ENCODE assay signal across 20 cellular contexts in genomic region chr1:221429262-221429661, GRCh38.
DNase-seq lines count a peak whose midpoint lies in the region; ATAC-seq, FAIRE-seq and TF ChIP-seq lines count a peak whose summit lies in the region.
"Had no signal": no experiment of that assay in that cellular context is flagged by ENCODE, and none has a peak within 500 bp of the region (broad histone marks: within the 10 kb centered on the region; RNA-seq: fewer than 3 reads in every experiment).

No MANE protein-coding gene starts in this region.

- H3K4me3 ChIP-seq in A549 (no peak overlapping the region), HCT116 (replicated peaks in 1 of 2; ENCODE audit: low read depth in 1 of 2, low read length in 2 of 2) (no peak overlapping the region), fibroblast of mammary gland (ENCODE audit: control insufficient read depth, low read depth, low read length) (no peak overlapping the region)
- H3K4me3 ChIP-seq: gastrocnemius medialis, mucosa of descending colon, vagina had no signal

- H3K9me3 ChIP-seq in A549 (0 out of 3 replicates have a peak, but pooled peaks cover 2% of the 10 kb centered on the region), HCT116 (ENCODE audit: control insufficient read depth in 1 of 2, insufficient read depth in 1 of 2, low read depth in 1 of 2, low read length in 2 of 2) (no peaks in the 10 kb centered on the region)
- H3K9me3 ChIP-seq: gastrocnemius medialis, vagina had no signal

- FAIRE-seq in A549 (lab: Jason Lieb, UNC): no peak
- FAIRE-seq in H54 (lab: Jason Lieb, UNC): no peak
- FAIRE-seq: GM12891 had no signal

- POLR2A ChIA-PET in A549 (lab: Yijun Ruan, JAX) (no interaction called here), HCT116 (lab: Charles Lee) (no interaction called here)

- ATAC-seq in A549: no peak
- ATAC-seq in HCT116: no peak
- no peak for ATAC-seq in HG02623 (IDR thresholded peaks at IDR 0.05; ENCODE audit: unreplicated experiment)
- ATAC-seq: gastrocnemius medialis, left lobe of liver, mucosa of descending colon had no signal

- TF ChIP-seq CTCF in A549 (IDR thresholded peaks at IDR 0.05): no peak
- TF ChIP-seq CTCF in HCT116 (IDR thresholded peaks at IDR 0.05 in 2 of 3, conservative IDR thresholded peaks at IDR 0.05 in 1 of 3; ENCODE audit: borderline replicate concordance in 1 of 3, insufficient read depth in 1 of 3, low read depth in 2 of 3, low read length in 2 of 3): no peak
- TF ChIP-seq CTCF in fibroblast of mammary gland (conservative IDR thresholded peaks at IDR 0.05; ENCODE audit: control insufficient read depth, insufficient read depth, low read depth, low read length): no peak

- H3K9ac ChIP-seq in HCT116 (ENCODE audit: low read length): no peak overlapping the region

- H3K9me2 ChIP-seq in HCT116 (ENCODE audit: insufficient read depth): no peaks in the 10 kb centered on the region

- H3K79me2 ChIP-seq in HCT116 (ENCODE audit: insufficient read depth, low read length): no peaks in the 10 kb centered on the region

- no peak for TF ChIP-seq RAD21 in A549 (conservative IDR thresholded peaks at IDR 0.05 in 1 of 2, IDR thresholded peaks at IDR 0.05 in 1 of 2)
- no peak for TF ChIP-seq RAD21 in HCT116 (IDR thresholded peaks at IDR 0.05; ENCODE audit: low read depth)

- RAD21 ChIA-PET in HCT116 (lab: Charles Lee; ENCODE audit: low non-redundant PET in 1 of 2, low total read pairs in 2 of 2, uncharacterized antibody in 2 of 2, unreplicated experiment in 2 of 2): no interaction called here

- BruUV-seq in HCT116 (replicated peaks; lab: Mats Ljungman, UMichigan): no TSS peak

- intact Hi-C loops in HCT116 (cut with micrococcal nuclease): no loop called here

- H3K27me3 ChIP-seq in HCT116 (ENCODE audit: insufficient read depth, low read length): no peaks in the 10 kb centered on the region
- H3K27me3 ChIP-seq: gastrocnemius medialis, vagina had no signal

- H4K20me1 ChIP-seq in HCT116 (ENCODE audit: insufficient read depth): no peaks in the 10 kb centered on the region

- no peak for DNase-seq in A549 (ENCODE audit: low read depth in 1 of 2, low spot score in 1 of 2)
- DNase-seq in HCT116 (ENCODE audit: low read depth, low spot score): no peak
- peak; percentile 5 for DNase-seq in RKO (ENCODE audit: low spot score)
- peak; percentile 80 for DNase-seq in fibroblast of mammary gland (ENCODE audit: low read depth)
- DNase-seq in NCI-H2107 (lab: John Stamatoyannopoulos, UW): no peak
- no peak for DNase-seq in H54 (ENCODE audit: insufficient read length, low spot score)
- no peak for DNase-seq in NCI-H2081 treated with DMSO at 0.1 percent for 48 hours (lab: John Stamatoyannopoulos, UW)
- DNase-seq: activated CD8-positive, alpha-beta memory T cell treated with anti-CD3 and anti-CD28 coated beads for 24 hours; activated naive CD8-positive, alpha-beta T cell treated with anti-CD3 and anti-CD28 coated beads, Interleukin-2, amount 10 ng/mL, durations not matched to agents 7 days and 5 days; central memory CD4-positive, alpha-beta T cell; effector memory CD4-positive, alpha-beta T cell; gastrocnemius medialis; GDM1; mucosa of descending colon; NCI-H1105; NCI-H774 had no signal

- CTCF ChIA-PET in A549 (lab: Yijun Ruan, JAX) (interaction anchor here (1.7 to 4.3 kb wide), 2 partner anchors 555 to 619 kb away, joined by 4 to 18 read pairs; no protein-coding TSS in a partner anchor), HCT116 (lab: Charles Lee) (no interaction called here)

- no peaks in the 10 kb centered on the region for H3K36me3 ChIP-seq in HCT116 (ENCODE audit: control insufficient read depth in 1 of 2, insufficient read depth in 2 of 2, low read length in 2 of 2)
- H3K36me3 ChIP-seq: gastrocnemius medialis, vagina had no signal

- H3K27ac ChIP-seq in A549: no peak overlapping the region
- no peak overlapping the region for H3K27ac ChIP-seq in HCT116 (ENCODE audit: low read depth, low read length)
- H3K27ac ChIP-seq: gastrocnemius medialis, vagina had no signal

- TF ChIP-seq EP300 in A549 (IDR thresholded peaks at IDR 0.05): no peak

- TF ChIP-seq POLR2A in A549 (IDR thresholded peaks at IDR 0.05; ENCODE audit: low read length) (no peak), HCT116 (IDR thresholded peaks at IDR 0.05; ENCODE audit: borderline replicate concordance, extremely low read depth, insufficient read depth, insufficient read length) (no peak), H54 (IDR thresholded peaks at IDR 0.05; ENCODE audit: low read depth, low read length) (no peak)

- WGBS in A549 (ENCODE audit: missing lambda C conversion rate): 7% methylated on average over 1 of the region's 1 CpG

- H2AFZ ChIP-seq in HCT116 (ENCODE audit: low read depth, low read length, poor library complexity, severe bottlenecking): no peak overlapping the region

- H3K4me2 ChIP-seq in A549 (no peak overlapping the region), HCT116 (ENCODE audit: low read length) (no peak overlapping the region)

- H3K4me1 ChIP-seq in A549 (peaks cover 3% of the 10 kb centered on the region; the same call in 1 of the 3 replicates), HCT116 (ENCODE audit: control insufficient read depth in 1 of 2, insufficient read depth in 2 of 2, low read length in 2 of 2) (no peaks in the 10 kb centered on the region)
- H3K4me1 ChIP-seq: gastrocnemius medialis, vagina had no signal

TF ChIP-seq in A549, 52 proteins besides CTCF, POLR2A, EP300 and RAD21 (continues in another document):
- TF ChIP-seq, protein P1, sequence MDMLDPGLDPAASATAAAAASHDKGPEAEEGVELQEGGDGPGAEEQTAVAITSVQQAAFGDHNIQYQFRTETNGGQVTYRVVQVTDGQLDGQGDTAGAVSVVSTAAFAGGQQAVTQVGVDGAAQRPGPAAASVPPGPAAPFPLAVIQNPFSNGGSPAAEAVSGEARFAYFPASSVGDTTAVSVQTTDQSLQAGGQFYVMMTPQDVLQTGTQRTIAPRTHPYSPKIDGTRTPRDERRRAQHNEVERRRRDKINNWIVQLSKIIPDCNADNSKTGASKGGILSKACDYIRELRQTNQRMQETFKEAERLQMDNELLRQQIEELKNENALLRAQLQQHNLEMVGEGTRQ (IDR thresholded peaks at IDR 0.05): no peak
- TF ChIP-seq, protein P2, sequence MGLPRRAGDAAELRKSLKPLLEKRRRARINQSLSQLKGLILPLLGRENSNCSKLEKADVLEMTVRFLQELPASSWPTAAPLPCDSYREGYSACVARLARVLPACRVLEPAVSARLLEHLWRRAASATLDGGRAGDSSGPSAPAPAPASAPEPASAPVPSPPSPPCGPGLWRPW (IDR thresholded peaks at IDR 0.05): peak; percentile 71

TF ChIP-seq in HCT116, 20 proteins besides CTCF, POLR2A, EP300 and RAD21:
- TF ChIP-seq FOSL1 (IDR thresholded peaks at IDR 0.05; ENCODE audit: low read depth): 0 out of 2 replicates have a peak, but pooled peaks have one; percentile 14
- TF ChIP-seq CEBPB (IDR thresholded peaks at IDR 0.05; ENCODE audit: low read depth): peak; percentile 58
- 0 out of 2 replicates have a peak, but pooled peaks have one; percentile 39 for TF ChIP-seq CBX3 (IDR thresholded peaks at IDR 0.05; ENCODE audit: low read depth)
- no peak for TF ChIP-seq EGR1 (IDR thresholded peaks at IDR 0.05; ENCODE audit: low read depth)
- TF ChIP-seq SP1 (IDR thresholded peaks at IDR 0.05; ENCODE audit: low read depth): no peak
- no peak for TF ChIP-seq TCF7L2 (IDR thresholded peaks at IDR 0.05; ENCODE audit: borderline replicate concordance, extremely low read depth, insufficient read depth, insufficient read length)
TF ChIP-seq in HCT116: peak in this region for 3.

Comparison
In these comparisons a context has a peak if more than half of its experiments do, and no peak if none do; other contexts are left out.
1. DNase-seq: peak in RKO (single experiment) and fibroblast of mammary gland (single experiment); none in A549 (0 of 2), HCT116 (single experiment), NCI-H2107 (single experiment), H54 (single experiment) and NCI-H2081 treated with DMSO at 0.1 percent for 48 hours (single experiment).
2. Of the 6 proteins assayed by ChIP-seq in both A549 and HCT116: peak only in A549: none; only in HCT116: none; in both: CEBPB; in neither: 5.